ENCODE assay signal across 8 cellular contexts in genomic region chr2:182642328-182642727, GRCh38.
DNase-seq lines count a peak whose midpoint lies in the region; ATAC-seq, FAIRE-seq and TF ChIP-seq lines count a peak whose summit lies in the region.

No MANE protein-coding gene starts in this region.

- H3K4me2 ChIP-seq in PC-3 (ENCODE audit: low read length) (no peak overlapping the region), K562 (ENCODE audit: insufficient read depth, low read length) (no peak overlapping the region)

- CTCF ChIA-PET in PC-3 (lab: Charles Lee) = no interaction called here
- CTCF ChIA-PET in K562 (lab: Yijun Ruan, JAX; ENCODE audit: low intra/inter-chr PET ratio) = no interaction called here

- H3K9me1 ChIP-seq in K562 (ENCODE audit: control insufficient read depth, insufficient read depth, low read length) = no peaks in the 10 kb centered on the region

- no peaks in the 10 kb centered on the region for H3K79me2 ChIP-seq in PC-3 (ENCODE audit: low read length)
- no peaks in the 10 kb centered on the region for H3K79me2 ChIP-seq in K562 (ENCODE audit: control insufficient read depth, insufficient read depth, low read length)

- H3K9ac ChIP-seq in PC-3 (ENCODE audit: low read length) = no peak overlapping the region
- no peak overlapping the region for H3K9ac ChIP-seq in K562 (ENCODE audit: insufficient read depth in 1 of 2, low read depth in 2 of 2, low read length in 2 of 2)

- DNase-seq in EH (ENCODE audit: low read depth) = peak; percentile 60
- peak; percentile 65 for DNase-seq in PC-3
- DNase-seq in K562 (ENCODE audit: extremely low read depth in 1 of 4, low spot score in 3 of 4) = peak in 3 of 4 experiments; percentile 18 to 61 (median 50)
- peak; percentile 35 to 83 for DNase-seq in left lung
- DNase-seq in NCI-H1105 (lab: John Stamatoyannopoulos, UW) = no peak
- DNase-seq in hippocampal formation (lab: John Stamatoyannopoulos, UW) = no peak

- ATAC-seq in GM19351 (IDR thresholded peaks at IDR 0.05; ENCODE audit: unreplicated experiment) = peak; percentile 100
- ATAC-seq in HG03095 (IDR thresholded peaks at IDR 0.05; ENCODE audit: unreplicated experiment) = peak; percentile 100
- ATAC-seq in PC-3 = peak; percentile 83
- peak; percentile 99 for ATAC-seq in K562
- peak; percentile 74 for ATAC-seq in left lung

- FAIRE-seq in K562 (lab: Jason Lieb, UNC) = peak; percentile 48

- BruUV-seq in PC-3 (replicated peaks; lab: Mats Ljungman, UMichigan) (no TSS peak), K562 (replicated peaks; lab: Mats Ljungman, UMichigan) (no TSS peak)

- H3K9me2 ChIP-seq in PC-3 (replicated peaks; ENCODE audit: low read length) = no peaks in the 10 kb centered on the region

- in situ Hi-C loops in K562 (cut with MboI) = no loop called here

- H2AFZ ChIP-seq in PC-3 (ENCODE audit: low read length) (no peak overlapping the region), K562 (ENCODE audit: low read depth, low read length) (no peak overlapping the region)

- no peak for TF ChIP-seq POLR2A in K562 (conservative IDR thresholded peaks at IDR 0.05)

- no peaks in the 10 kb centered on the region for H3K36me3 ChIP-seq in PC-3 (ENCODE audit: low read depth, low read length)
- H3K36me3 ChIP-seq in K562 (ENCODE audit: control insufficient read depth, insufficient read depth, low read length) = no peaks in the 10 kb centered on the region
- no peaks in the 10 kb centered on the region for H3K36me3 ChIP-seq in left lung

- no peaks in the 10 kb centered on the region for H3F3A ChIP-seq in PC-3 (ENCODE audit: low read length, unreplicated experiment)

- H3K4me1 ChIP-seq in PC-3 (ENCODE audit: insufficient read depth, low read length) = no peaks in the 10 kb centered on the region
- no peaks in the 10 kb centered on the region for H3K4me1 ChIP-seq in K562 (replicated peaks in 1 of 2; ENCODE audit: control insufficient read depth in 2 of 2, insufficient read depth in 2 of 2, low read length in 2 of 2)
- H3K4me1 ChIP-seq in left lung = no peaks in the 10 kb centered on the region

- H4K20me1 ChIP-seq in PC-3 (ENCODE audit: low read length) (no peaks in the 10 kb centered on the region), K562 (replicated peaks; ENCODE audit: control insufficient read depth, insufficient read depth, low read length) (no peaks in the 10 kb centered on the region)

- no peak for TF ChIP-seq EP300 in K562 (IDR thresholded peaks at IDR 0.05; ENCODE audit: low read length)

- H3K27me3 ChIP-seq in PC-3 (ENCODE audit: low read length) (0 out of 2 replicates have a peak, but pooled peaks cover under 1% of the 10 kb centered on the region), K562 (ENCODE audit: control insufficient read depth in 2 of 2, insufficient read depth in 2 of 2, low read length in 2 of 2) (no peaks in the 10 kb centered on the region), left lung (no peaks in the 10 kb centered on the region)

- intact Hi-C loops in PC-3 (cut with micrococcal nuclease) (no loop called here), K562 (cut with micrococcal nuclease) (loop anchor here (10.0 kb wide), 1 partner anchor 1568 kb away; no protein-coding TSS in a partner anchor), left lung (cut with DNase I) (no loop called here)

- POLR2A ChIA-PET in PC-3 (lab: Charles Lee; ENCODE audit: unreplicated experiment) (no interaction called here), K562 (lab: Yijun Ruan, JAX) (no interaction called here)

- H3K27ac ChIP-seq in PC-3 (ENCODE audit: low read length) (no peak overlapping the region), K562 (ENCODE audit: extremely low read depth, low read depth, low read length) (no peak overlapping the region), left lung (no peak overlapping the region)

- WGBS in K562 (ENCODE audit: insufficient coverage, low coverage, missing lambda C conversion rate) = 4% methylated on average over 3 of the region's 3 CpGs

- no peak for TF ChIP-seq RAD21 in K562 (CRISPR knock-in tag; conservative IDR thresholded peaks at IDR 0.05 in 1 of 2, IDR thresholded peaks at IDR 0.05 in 1 of 2)

- no peaks in the 10 kb centered on the region for H3K9me3 ChIP-seq in PC-3 (ENCODE audit: low read length)
- H3K9me3 ChIP-seq in K562 (replicated peaks; ENCODE audit: control insufficient read depth, insufficient read depth, low read depth, low read length) = no peaks in the 10 kb centered on the region
- H3K9me3 ChIP-seq in left lung = no peaks in the 10 kb centered on the region

- TF ChIP-seq CTCF in PC-3 (conservative IDR thresholded peaks at IDR 0.05; ENCODE audit: low read depth, low read length) (no peak), K562 (IDR thresholded peaks at IDR 0.05 in 2 of 3, conservative IDR thresholded peaks at IDR 0.05 in 1 of 3; ENCODE audit: insufficient read depth in 2 of 3, low read depth in 1 of 3, low read length in 3 of 3) (no peak), left lung (IDR thresholded peaks at IDR 0.05) (no peak)

- H3K4me3 ChIP-seq in PC-3 (ENCODE audit: low read length) (no peak overlapping the region), K562 (no peak overlapping the region), left lung (no peak overlapping the region)

TF ChIP-seq in K562, 482 proteins besides CTCF, POLR2A, EP300 and RAD21:
- TF ChIP-seq NFYB (IDR thresholded peaks at IDR 0.05; ENCODE audit: extremely low read depth, insufficient read length) = peak; percentile 8
- no peak for TF ChIP-seq MIER1 (IDR thresholded peaks at IDR 0.05; ENCODE audit: low read depth)
- TF ChIP-seq HDAC2 (IDR thresholded peaks at IDR 0.05) = no peak
- no peak for TF ChIP-seq BACH1 (tag; IDR thresholded peaks at IDR 0.05)
- TF ChIP-seq FOS (IDR thresholded peaks at IDR 0.05; ENCODE audit: extremely low read depth, insufficient read length) = peak; percentile 64
- peak; percentile 74; the same call in 1 of the 2 replicates for TF ChIP-seq CREB1 (IDR thresholded peaks at IDR 0.05)
- TF ChIP-seq CREB1 (CRISPR knock-in tag; IDR thresholded peaks at IDR 0.05) = no peak
- no peak for TF ChIP-seq KLF16 (IDR thresholded peaks at IDR 0.05)
- TF ChIP-seq RFX5 (IDR thresholded peaks at IDR 0.05; ENCODE audit: low read depth, low read length) = peak; percentile 96
- TF ChIP-seq CREM (IDR thresholded peaks at IDR 0.05; ENCODE audit: low read depth) = peak; percentile 90
- peak; percentile 59 for TF ChIP-seq RFX1 (IDR thresholded peaks at IDR 0.05)
- TF ChIP-seq ATF1 (CRISPR knock-in tag; IDR thresholded peaks at IDR 0.05) = no peak
- TF ChIP-seq ATF1 (tag; IDR thresholded peaks at IDR 0.05) = peak; percentile 90
- TF ChIP-seq ZBTB12 (CRISPR knock-in tag; IDR thresholded peaks at IDR 0.05) = 0 out of 2 replicates have a peak, but pooled peaks have one; percentile 44

Comparison
In these comparisons a context has a peak if more than half of its experiments do, and no peak if none do; other contexts are left out.
1. DNase-seq: peak in EH (single experiment), PC-3 (single experiment), K562 (3 of 4) and left lung (2 of 2); none in NCI-H1105 (single experiment) and hippocampal formation (0 of 2).
2. Peak in every context shown above with its lines, with median percentiles within 50 percentile points of each other: ATAC-seq.